Comparison of ENCODE assay signal across 9 cellular contexts in the genomic region with DNA sequence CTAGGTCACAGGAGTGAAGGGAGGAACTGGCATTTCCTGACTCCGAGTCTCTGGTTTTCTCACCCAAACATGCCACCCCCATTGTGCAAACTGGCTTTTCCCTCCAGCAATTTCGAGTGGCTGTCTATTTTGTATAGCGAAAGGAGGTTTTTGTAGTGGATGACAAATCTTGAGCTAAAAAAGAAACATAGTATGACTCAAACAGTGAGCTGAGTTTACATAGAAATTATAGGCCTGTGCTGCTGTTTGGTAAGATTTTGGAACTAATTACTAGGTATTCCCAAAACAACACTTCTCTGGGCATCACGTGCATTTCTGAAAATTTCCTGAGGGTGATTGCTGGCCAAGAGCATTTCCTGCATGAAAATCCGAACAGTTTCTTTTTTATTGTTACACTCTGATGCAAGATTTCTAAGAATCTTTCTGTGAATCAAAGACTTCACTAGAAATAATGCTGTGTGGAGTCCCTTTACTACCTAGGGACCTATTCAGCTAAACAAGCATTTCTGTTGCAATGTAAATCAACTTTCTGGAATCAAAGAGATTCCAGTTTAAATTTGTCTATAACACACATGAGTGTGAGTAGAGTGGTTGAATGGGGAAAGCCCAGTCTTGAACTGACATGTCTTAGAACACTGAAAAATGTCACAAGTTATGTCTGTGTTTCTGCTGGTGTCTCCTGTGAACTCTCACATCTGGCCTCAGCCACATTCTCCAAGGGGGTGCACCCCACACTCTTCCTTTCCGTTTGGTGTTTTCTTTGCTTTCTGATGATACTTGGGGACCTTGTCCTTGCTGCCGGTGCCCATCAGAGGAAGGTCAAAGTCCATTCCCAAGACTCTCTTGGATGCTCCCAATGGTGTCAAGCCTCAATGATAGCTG. TPM values are rescaled to one million over a fixed set of nuclear protein-coding genes. Genes with fewer than 3 reads are reported as not detected.
DNase-seq lines count a peak whose midpoint lies in the region; ATAC-seq and TF ChIP-seq lines count a peak whose summit lies in the region.
"Had no signal": no experiment of that assay in that cellular context is flagged by ENCODE, and none has a peak within 500 bp of the region (broad histone marks: within the 10 kb centered on the region; RNA-seq: fewer than 3 reads in every experiment).

No MANE protein-coding gene starts in this region.

- peak overlapping the region; percentile 5 for H3K27ac ChIP-seq in lower lobe of right lung

- H3K36me3 ChIP-seq in lower lobe of right lung: no peaks in the 10 kb centered on the region

- peak in 1 of 2 donors; percentile 89 for ATAC-seq in lower lobe of right lung
- ATAC-seq: naive thymus-derived CD4-positive, alpha-beta T cell had no signal

- H3K4me1 ChIP-seq in lower lobe of right lung: peaks cover 13% of the 10 kb centered on the region

- peak; percentile 54 for DNase-seq in Daoy (ENCODE audit: low read depth)
- peak; percentile 45 for DNase-seq in GM20000 (ENCODE audit: low spot score)
- DNase-seq in M059J (ENCODE audit: low read depth): peak; percentile 89
- no peak for DNase-seq in lower lobe of right lung
- DNase-seq in NCI-H446 (lab: John Stamatoyannopoulos, UW): no peak
- no peak for DNase-seq in NCI-H1694 (lab: John Stamatoyannopoulos, UW)
- no peak for DNase-seq in NCI-H774 (lab: John Stamatoyannopoulos, UW)
- DNase-seq in globus pallidus (ENCODE audit: low spot score): no peak

- no peaks in the 10 kb centered on the region for H3K9me3 ChIP-seq in lower lobe of right lung

- intact Hi-C loops in lower lobe of right lung (cut with DNase I): no loop called here

- TF ChIP-seq CTCF in GM20000 (IDR thresholded peaks at IDR 0.05; ENCODE audit: extremely low read depth, missing control alignments): no peak
- TF ChIP-seq CTCF in lower lobe of right lung (IDR thresholded peaks at IDR 0.05): no peak

- H3K27me3 ChIP-seq in lower lobe of right lung (ENCODE audit: low read depth): no peaks in the 10 kb centered on the region

- no peak overlapping the region for H3K4me3 ChIP-seq in lower lobe of right lung

RNA-seq across cellular contexts. Expression of a gene that starts 33.3 kb away (rescaled TPM):
- total RNA-seq in Daoy (2014; rRNA removed; shearing (Covaris generic)): 23.9 and 31.3 TPM in 2 replicates
- total RNA-seq in M059J (2014; rRNA removed; shearing (Covaris generic)): 21.7 and 40.0 TPM in 2 replicates
- total RNA-seq in lower lobe of right lung: 196 TPM

Comparison
In these comparisons a context has a peak if more than half of its experiments do, and no peak if none do; other contexts are left out.
1. DNase-seq: peak in Daoy (single experiment), GM20000 (single experiment) and M059J (single experiment); none in lower lobe of right lung (single experiment), NCI-H446 (0 of 2), NCI-H1694 (single experiment), NCI-H774 (single experiment) and globus pallidus (single experiment).